Comparison of ENCODE assay signal across 17 cellular contexts in the genomic region with DNA sequence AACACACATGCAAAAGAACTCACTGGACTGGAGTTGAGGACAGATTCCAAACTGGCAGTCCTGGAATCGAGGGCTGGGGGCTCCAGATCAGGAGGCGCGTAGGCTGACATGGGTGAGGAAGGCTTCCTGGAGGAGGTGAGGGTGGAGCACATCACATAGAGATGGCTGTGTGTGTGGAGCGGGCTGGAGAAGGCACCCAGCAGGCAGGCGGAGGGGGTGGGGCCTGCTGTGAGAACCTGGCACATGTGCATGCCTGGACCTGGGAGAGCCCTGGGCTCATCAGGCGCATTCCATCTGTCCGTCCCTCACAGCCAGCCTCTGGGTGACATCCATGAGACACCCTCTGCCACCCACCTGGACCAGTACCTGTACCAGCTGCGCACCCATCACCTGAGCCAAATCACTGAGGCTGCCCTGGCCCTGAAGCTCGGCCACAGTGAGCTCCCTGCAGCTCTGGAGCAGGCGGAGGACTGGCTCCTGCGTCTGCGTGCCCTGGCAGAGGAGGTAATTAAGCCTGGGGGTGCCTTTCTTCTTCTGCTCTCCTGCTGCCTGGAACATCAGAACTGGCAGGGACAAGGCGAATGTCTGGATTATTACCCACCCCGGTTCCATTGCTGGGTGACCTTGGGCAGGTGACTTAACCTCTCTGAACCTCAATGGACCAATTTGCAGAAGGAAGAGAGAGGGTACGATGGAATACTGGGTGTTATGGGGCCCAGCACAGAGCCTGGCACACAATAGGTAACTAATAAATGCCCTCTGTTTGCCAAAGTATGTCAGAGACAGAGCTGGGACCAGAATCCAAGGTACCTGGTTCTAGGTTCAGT.
"Had no signal": no experiment of that assay in that cellular context is flagged by ENCODE, and none has a peak within 500 bp of the region (broad histone marks: within the 10 kb centered on the region; RNA-seq: fewer than 3 reads in every experiment).

No MANE protein-coding gene starts in this region.

- ATAC-seq: activated CD4-positive, alpha-beta T cell treated with anti-CD3 and anti-CD28 coated beads for 36 hours; heart left ventricle; stimulated activated memory B cell treated with anti-CD40 and anti-IgM and Interleukin-4, amounts not matched to agents 10 μg/mL and 1 μg/mL and 100 μg/mL, for 72 hours; T-cell; upper lobe of right lung had no signal

- H3K36me3 ChIP-seq: breast epithelium, colonic mucosa, prostate gland, upper lobe of right lung had no signal

- FAIRE-seq: frontal cortex, islet of Langerhans had no signal

- H3K9me3 Mint-ChIP-seq: activated CD4-positive, alpha-beta memory T cell treated with anti-CD3 and anti-CD28 coated beads, Interleukin-2, amount 10 ng/mL, durations not matched to agents 7 days and 5 days; stimulated activated memory B cell treated with anti-CD40 and anti-IgM and Interleukin-4, amounts not matched to agents 10 μg/mL and 1 μg/mL and 100 μg/mL, for 72 hours; T-cell had no signal

- H3K27me3 ChIP-seq: breast epithelium, colonic mucosa, heart left ventricle, right lobe of liver, spleen, upper lobe of right lung had no signal

- H3K4me1 Mint-ChIP-seq: activated CD4-positive, alpha-beta memory T cell treated with anti-CD3 and anti-CD28 coated beads, Interleukin-2, amount 10 ng/mL, durations not matched to agents 7 days and 5 days; activated CD4-positive, alpha-beta T cell treated with anti-CD3 and anti-CD28 coated beads for 36 hours; stimulated activated memory B cell treated with anti-CD40 and anti-IgM and Interleukin-4, amounts not matched to agents 10 μg/mL and 1 μg/mL and 100 μg/mL, for 72 hours; T-cell had no signal

- DNase-seq: activated CD4-positive, alpha-beta memory T cell treated with anti-CD3 and anti-CD28 coated beads, Interleukin-2, amount 10 ng/mL, durations not matched to agents 7 days and 5 days; activated CD4-positive, alpha-beta T cell treated with anti-CD3 and anti-CD28 coated beads for 36 hours; colonic mucosa; nucleus accumbens; spleen; stimulated activated CD4-positive, alpha-beta T cell treated with anti-CD3 and anti-CD28 coated beads, Interleukin-1b, Interleukin-23, amount 100 ng/mL, for 48 hours; T-cell; T1000; upper lobe of right lung had no signal

- H3K4me3 Mint-ChIP-seq: activated CD4-positive, alpha-beta memory T cell treated with anti-CD3 and anti-CD28 coated beads, Interleukin-2, amount 10 ng/mL, durations not matched to agents 7 days and 5 days; activated CD4-positive, alpha-beta T cell treated with anti-CD3 and anti-CD28 coated beads for 36 hours; stimulated activated memory B cell treated with anti-CD40 and anti-IgM and Interleukin-4, amounts not matched to agents 10 μg/mL and 1 μg/mL and 100 μg/mL, for 72 hours; T-cell had no signal

- H3K4me1 ChIP-seq: breast epithelium, colonic mucosa, prostate gland, upper lobe of right lung had no signal

- H3K27ac Mint-ChIP-seq: activated CD4-positive, alpha-beta memory T cell treated with anti-CD3 and anti-CD28 coated beads, Interleukin-2, amount 10 ng/mL, durations not matched to agents 7 days and 5 days; activated CD4-positive, alpha-beta T cell treated with anti-CD3 and anti-CD28 coated beads for 36 hours; stimulated activated memory B cell treated with anti-CD40 and anti-IgM and Interleukin-4, amounts not matched to agents 10 μg/mL and 1 μg/mL and 100 μg/mL, for 72 hours; T-cell had no signal

- H3K36me3 Mint-ChIP-seq: stimulated activated memory B cell treated with anti-CD40 and anti-IgM and Interleukin-4, amounts not matched to agents 10 μg/mL and 1 μg/mL and 100 μg/mL, for 72 hours; T-cell had no signal

- H3K27me3 Mint-ChIP-seq: activated CD4-positive, alpha-beta memory T cell treated with anti-CD3 and anti-CD28 coated beads, Interleukin-2, amount 10 ng/mL, durations not matched to agents 7 days and 5 days; activated CD4-positive, alpha-beta T cell treated with anti-CD3 and anti-CD28 coated beads for 36 hours had no signal

- H3K9me3 ChIP-seq: breast epithelium, colonic mucosa, heart left ventricle, prostate gland, right lobe of liver, spleen, upper lobe of right lung had no signal

- H3K27ac ChIP-seq: breast epithelium, colonic mucosa, heart left ventricle, prostate gland, right lobe of liver, spleen, upper lobe of right lung, VCaP had no signal

- H3K4me3 ChIP-seq: breast epithelium, colonic mucosa, heart left ventricle, prostate gland, right lobe of liver, spleen, upper lobe of right lung had no signal
